29 cellular contexts compared by ENCODE assay signal in genomic region chr15:25910832-25911231, GRCh38.
"Had no signal": no experiment of that assay in that cellular context is flagged by ENCODE, and none has a peak within 500 bp of the region (broad histone marks: within the 10 kb centered on the region; RNA-seq: fewer than 3 reads in every experiment).

No MANE protein-coding gene starts in this region.

- H3K27me3 Mint-ChIP-seq: stimulated activated memory B cell treated with anti-CD40 and anti-IgM and Interleukin-4, amounts not matched to agents 10 μg/mL and 1 μg/mL and 100 μg/mL, for 72 hours; stimulated activated naive CD8-positive, alpha-beta T cell treated with anti-CD3 and anti-CD28 coated beads, Interleukin-15, amount 100 ng/mL, for 72 hours; type B pancreatic cell had no signal

- ATAC-seq: natural killer cell; right cardiac atrium; stimulated activated memory B cell treated with anti-CD40 and anti-IgM and Interleukin-4, amounts not matched to agents 10 μg/mL and 1 μg/mL and 100 μg/mL, for 72 hours; stimulated activated naive CD8-positive, alpha-beta T cell treated with anti-CD3 and anti-CD28 coated beads, Interleukin-15, amount 100 ng/mL, for 72 hours had no signal

- H3K4me1 ChIP-seq: left ventricle myocardium inferior, neural progenitor cell, prostate gland, sigmoid colon, tibial nerve, uterus had no signal

- H3K4me3 Mint-ChIP-seq: mesothelial cell of epicardium; naive B cell; natural killer cell; nephron progenitor cell; neural progenitor cell; stimulated activated memory B cell treated with anti-CD40 and anti-IgM and Interleukin-4, amounts not matched to agents 10 μg/mL and 1 μg/mL and 100 μg/mL, for 72 hours; stimulated activated naive CD8-positive, alpha-beta T cell treated with anti-CD3 and anti-CD28 coated beads, Interleukin-15, amount 100 ng/mL, for 72 hours; type B pancreatic cell had no signal

- H3K4me1 Mint-ChIP-seq: mesothelial cell of epicardium; naive B cell; natural killer cell; nephron progenitor cell; neural progenitor cell; stimulated activated memory B cell treated with anti-CD40 and anti-IgM and Interleukin-4, amounts not matched to agents 10 μg/mL and 1 μg/mL and 100 μg/mL, for 72 hours; stimulated activated naive CD8-positive, alpha-beta T cell treated with anti-CD3 and anti-CD28 coated beads, Interleukin-15, amount 100 ng/mL, for 72 hours had no signal

- H3K4me2 ChIP-seq: hepatocyte, neural progenitor cell, smooth muscle cell had no signal

- H3K36me3 Mint-ChIP-seq: mesothelial cell of epicardium; naive B cell; natural killer cell; neural progenitor cell; stimulated activated memory B cell treated with anti-CD40 and anti-IgM and Interleukin-4, amounts not matched to agents 10 μg/mL and 1 μg/mL and 100 μg/mL, for 72 hours; type B pancreatic cell had no signal

- H3K36me3 ChIP-seq: left ventricle myocardium inferior, neural progenitor cell, neutrophil, ovary, prostate gland, sigmoid colon, tibial nerve, uterus had no signal

- H2AFZ ChIP-seq: hepatocyte, neural progenitor cell had no signal

- DNase-seq: islet precursor cell; left ventricle myocardium inferior; mesendoderm; naive B cell; natural killer cell; nephron progenitor cell; occipital lobe; ovary; retina; right cardiac atrium; sigmoid colon; stimulated activated CD4-positive, alpha-beta T cell treated with anti-CD3 and anti-CD28 coated beads, Interleukin-1b, Interleukin-23, amount 100 ng/mL, for 48 hours; stimulated activated CD4-positive, alpha-beta T cell treated with anti-CD3 and anti-CD28 coated beads, Interleukin-2, amount 100 ng/mL, for 48 hours; stimulated activated CD4-positive, alpha-beta T cell treated with anti-CD3 and anti-CD28 coated beads, Interleukin-4, amount 100 ng/mL, for 4 hours; stimulated activated CD8-positive, alpha-beta memory T cell treated with anti-CD3 and anti-CD28 coated beads, Interleukin-4, amount 100 ng/mL, for 48 hours; stimulated activated naive CD4-positive, alpha-beta T cell treated with Interleukin-2 at 50 U/mL for 16 hours; stimulated activated naive CD8-positive, alpha-beta T cell treated with anti-CD3 and anti-CD28 coated beads, Interleukin-15, amount 100 ng/mL, for 72 hours; substantia nigra; uterus had no signal

- H3K27ac Mint-ChIP-seq: mesothelial cell of epicardium; naive B cell; natural killer cell; nephron progenitor cell; neural progenitor cell; stimulated activated memory B cell treated with anti-CD40 and anti-IgM and Interleukin-4, amounts not matched to agents 10 μg/mL and 1 μg/mL and 100 μg/mL, for 72 hours; stimulated activated naive CD8-positive, alpha-beta T cell treated with anti-CD3 and anti-CD28 coated beads, Interleukin-15, amount 100 ng/mL, for 72 hours; type B pancreatic cell had no signal

- H3K27ac ChIP-seq: hepatocyte, left ventricle myocardium inferior, neural progenitor cell, neutrophil, ovary, prostate gland, sigmoid colon, tibial nerve, uterus had no signal

- H3K9me3 ChIP-seq: neutrophil, ovary, prostate gland, sigmoid colon, uterus had no signal

- H3K27me3 ChIP-seq: hepatocyte, neural progenitor cell, neutrophil, ovary, sigmoid colon, tibial nerve, uterus had no signal

- H3K9me3 Mint-ChIP-seq: stimulated activated naive CD8-positive, alpha-beta T cell treated with anti-CD3 and anti-CD28 coated beads, Interleukin-15, amount 100 ng/mL, for 72 hours; type B pancreatic cell had no signal

- H3K79me2 ChIP-seq: hepatocyte had no signal

- H3K4me3 ChIP-seq: hepatocyte, left ventricle myocardium inferior, lung, neural progenitor cell, ovary, prostate gland, sigmoid colon, smooth muscle cell, tibial nerve, uterus had no signal
